ENCODE assay signal across 8 cellular contexts in the genomic region with DNA sequence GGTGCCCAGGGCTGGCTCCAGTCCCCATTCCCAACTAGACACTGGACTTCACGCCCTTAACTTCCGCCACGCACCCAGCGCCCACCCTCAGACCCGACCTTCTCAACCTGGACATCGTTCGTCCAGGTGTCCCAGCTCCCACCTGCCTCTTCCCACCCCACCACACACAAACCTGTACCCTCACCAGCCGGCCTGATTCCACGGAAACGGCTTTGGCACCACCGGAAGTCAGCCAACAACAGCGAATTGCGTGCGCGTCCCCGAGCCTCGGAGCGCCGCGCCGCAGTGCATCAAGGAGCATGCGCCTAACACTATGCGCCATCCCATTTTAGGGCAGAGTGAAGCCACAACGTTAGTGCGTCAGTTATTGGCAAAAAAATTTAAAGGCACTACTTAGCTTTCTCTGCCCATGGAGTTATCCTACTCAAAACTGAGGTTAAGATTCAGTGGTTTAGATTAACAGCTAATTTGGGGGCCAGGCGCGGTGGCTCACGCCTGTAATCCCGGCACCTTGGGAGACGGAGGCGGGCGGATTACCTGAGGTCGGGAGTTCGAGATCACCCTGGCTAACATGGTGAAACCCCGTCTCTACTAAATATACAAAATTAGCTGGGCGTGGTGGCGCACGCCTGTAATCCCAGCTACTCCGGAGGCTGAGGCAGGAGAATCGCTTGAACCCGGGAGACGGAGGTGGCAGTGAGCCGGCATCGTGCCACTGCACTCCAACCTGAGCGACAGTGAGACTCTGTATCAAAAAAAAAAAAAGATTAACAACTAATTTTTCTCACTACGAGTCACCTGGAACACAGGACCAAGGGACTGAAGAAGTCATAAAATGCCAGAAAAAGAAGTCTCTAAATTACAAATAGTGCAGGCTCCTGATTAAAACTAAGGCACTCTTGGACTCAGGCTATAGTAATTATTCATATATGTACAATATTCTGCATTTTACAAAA. TPM values are rescaled to one million over a fixed set of nuclear protein-coding genes. Genes with fewer than 3 reads are reported as not detected.
DNase-seq lines count a peak whose midpoint lies in the region; ATAC-seq and TF ChIP-seq lines count a peak whose summit lies in the region.

TSS of gene GON4L (minus strand) at position 240 of the 956 bp plus-strand sequence. CDS start 3,434 bp downstream, outside the sequence.

- peaks cover 32% of the 10 kb centered on the region for H3K79me2 ChIP-seq in SU-DHL-6 (ENCODE audit: insufficient read depth, low read length)

- H3K36me3 Mint-ChIP-seq in activated naive CD8-positive, alpha-beta T cell treated with anti-CD3 and anti-CD28 coated beads for 36 hours = peaks cover 14% of the 10 kb centered on the region

- peaks cover 25% of the 10 kb centered on the region for H3K27me3 Mint-ChIP-seq in activated naive CD8-positive, alpha-beta T cell treated with anti-CD3 and anti-CD28 coated beads for 36 hours

- H2AFZ ChIP-seq in SU-DHL-6 (ENCODE audit: low read depth, low read length, severe bottlenecking) = peak within 1 kb of the TSS; percentile 65

- peaks cover 49% of the 10 kb centered on the region for H3K4me1 Mint-ChIP-seq in activated naive CD8-positive, alpha-beta T cell treated with anti-CD3 and anti-CD28 coated beads for 36 hours

- DNase-seq in GM03348 (ENCODE audit: low spot score) (peak; percentile 96), NCI-H1417 (lab: John Stamatoyannopoulos, UW) (peak; percentile 89 to 100 (median 96)), glomerular visceral epithelial cell (ENCODE audit: extremely low spot score) (peak; percentile 92), omental fat pad (ENCODE audit: low spot score) (peak; percentile 64)
- peak; percentile 90 for DNase-seq in activated naive CD8-positive, alpha-beta T cell treated with anti-CD3 and anti-CD28 coated beads for 36 hours

- peak within 1 kb of the TSS; percentile 86 for H3K27ac ChIP-seq in SU-DHL-6 (ENCODE audit: low read depth, low read length)
- H3K27ac ChIP-seq in temporal lobe (ENCODE audit: low read depth, low read length) = peak within 1 kb of the TSS; percentile 68

- peak within 1 kb of the TSS; percentile 87 for H3K9ac ChIP-seq in SU-DHL-6 (ENCODE audit: low read length)

- TF ChIP-seq CTCF in SU-DHL-6 (IDR thresholded peaks at IDR 0.05; ENCODE audit: insufficient read depth, low read length, poor library complexity, severe bottlenecking) (no peak), omental fat pad (IDR thresholded peaks at IDR 0.05) (no peak)

- peak; percentile 63 for ATAC-seq in HG02610 (IDR thresholded peaks at IDR 0.05; ENCODE audit: unreplicated experiment)
- peak; percentile 75 for ATAC-seq in omental fat pad (ENCODE audit: low FRiP score)

- peaks cover 15% of the 10 kb centered on the region for H3F3A ChIP-seq in SU-DHL-6 (ENCODE audit: insufficient read depth)

- peaks cover under 1% of the 10 kb centered on the region; the same call in 1 of the 2 replicates for H3K36me3 ChIP-seq in SU-DHL-6 (ENCODE audit: low read length)

- H3K4me3 ChIP-seq in SU-DHL-6 (ENCODE audit: insufficient read depth, low read length, poor library complexity, severe bottlenecking) = peak within 1 kb of the TSS; percentile 91

- H3K27me3 ChIP-seq in SU-DHL-6 (ENCODE audit: low read length) = no peaks in the 10 kb centered on the region

- no peaks in the 10 kb centered on the region for H3K9me2 ChIP-seq in SU-DHL-6 (replicated peaks; ENCODE audit: insufficient read depth, low read length)

- peak within 1 kb of the TSS; percentile 94 for H3K27ac Mint-ChIP-seq in activated naive CD8-positive, alpha-beta T cell treated with anti-CD3 and anti-CD28 coated beads for 36 hours

- H3K4me2 ChIP-seq in SU-DHL-6 (ENCODE audit: low read depth, low read length, poor library complexity, severe bottlenecking) = peak within 1 kb of the TSS; percentile 100

- no peaks in the 10 kb centered on the region for H3K9me3 ChIP-seq in SU-DHL-6 (ENCODE audit: insufficient read depth, low read length)

- no peaks in the 10 kb centered on the region for H3K9me3 Mint-ChIP-seq in activated naive CD8-positive, alpha-beta T cell treated with anti-CD3 and anti-CD28 coated beads for 36 hours

- H3K4me3 Mint-ChIP-seq in activated naive CD8-positive, alpha-beta T cell treated with anti-CD3 and anti-CD28 coated beads for 36 hours = peak within 1 kb of the TSS; percentile 99

- no peaks in the 10 kb centered on the region for H4K20me1 ChIP-seq in SU-DHL-6 (ENCODE audit: low read depth, low read length)

RNA-seq across cellular contexts. Expression of gene GON4L, which starts in this region (rescaled TPM):
- 10 to 100 TPM; 39.3 to 41.1 TPM for total RNA-seq in activated naive CD8-positive, alpha-beta T cell treated with anti-CD3 and anti-CD28 coated beads for 36 hours
- total RNA-seq in omental fat pad (10 to 100 TPM; 21.5 to 52.0 (median 37.9) TPM), temporal lobe (35.7 TPM)

Comparison
In these comparisons a context has a peak if more than half of its experiments do, and no peak if none do; other contexts are left out.
1. Peak in every context shown above with its lines: DNase-seq, ATAC-seq, H3K4me3 ChIP-seq and H3K27ac ChIP-seq.